Comparison of ENCODE assay signal across 1 cellular context in genomic region chr1:25858906-25859789, GRCh38.
TF ChIP-seq lines count a peak whose summit lies in the region.

Gene AUNIP, minus strand, starts transcription at chr1:25859457. Its CDS starts 100 bp downstream, at chr1:25859357.

TF ChIP-seq in SK-N-SH treated with all-trans-retinoic acid at 6 μM for 48 hours, 23 proteins besides CTCF, POLR2A, EP300 and RAD21 (continued from another document):
- TF ChIP-seq TSHZ2 (CRISPR knock-in tag; IDR thresholded peaks at IDR 0.05) (no peak), SNAI2 (CRISPR knock-in tag; IDR thresholded peaks at IDR 0.05) (no peak), OSR1 (CRISPR knock-in tag; IDR thresholded peaks at IDR 0.05) (no peak), RARB (CRISPR knock-in tag; IDR thresholded peaks at IDR 0.05) (no peak), BACH2 (CRISPR knock-in tag; IDR thresholded peaks at IDR 0.05; ENCODE audit: borderline replicate concordance) (no peak), GLIS3 (CRISPR knock-in tag; IDR thresholded peaks at IDR 0.05) (no peak), ZNF70 (CRISPR knock-in tag; IDR thresholded peaks at IDR 0.05) (no peak)
